In genomic region chr2:62114564-62114963, GRCh38 we compare ENCODE assay signal across 2 cellular contexts.
TF ChIP-seq lines count a peak whose summit lies in the region.

No MANE protein-coding gene starts in this region.

TF ChIP-seq in IMR-90, 13 proteins besides CTCF, POLR2A, EP300 and RAD21:
- TF ChIP-seq USF2 (IDR thresholded peaks at IDR 0.05; ENCODE audit: low read depth, low read length), result no peak
- TF ChIP-seq MXI1 (IDR thresholded peaks at IDR 0.05; ENCODE audit: borderline replicate concordance, low read depth, low read length), result no peak
- TF ChIP-seq ELK1 (IDR thresholded peaks at IDR 0.05; ENCODE audit: borderline replicate concordance, low read depth, low read length), result no peak
- no peak for TF ChIP-seq MAZ (IDR thresholded peaks at IDR 0.05; ENCODE audit: borderline replicate concordance, low read depth, low read length)
- no peak for TF ChIP-seq MAFK (IDR thresholded peaks at IDR 0.05; ENCODE audit: low read depth, low read length)
- no peak for TF ChIP-seq NFE2L2 (IDR thresholded peaks at IDR 0.05; ENCODE audit: low read depth, low read length)
- TF ChIP-seq BHLHE40 (IDR thresholded peaks at IDR 0.05; ENCODE audit: low read depth, low read length), result no peak
- no peak for TF ChIP-seq CEBPB (IDR thresholded peaks at IDR 0.05; ENCODE audit: low read depth, low read length)
- TF ChIP-seq RFX5 (IDR thresholded peaks at IDR 0.05; ENCODE audit: low read depth, low read length), result no peak
- TF ChIP-seq RCOR1 (IDR thresholded peaks at IDR 0.05; ENCODE audit: insufficient replicate concordance, low read length), result no peak
- TF ChIP-seq CHD1 (IDR thresholded peaks at IDR 0.05; ENCODE audit: low read depth, low read length), result no peak
- TF ChIP-seq SMC3 (IDR thresholded peaks at IDR 0.05; ENCODE audit: low read depth, low read length), result no peak

TF ChIP-seq in GM12878, 131 proteins besides CTCF, POLR2A, EP300 and RAD21 (continued from another document):
- TF ChIP-seq ZBTB11 (CRISPR knock-in tag; IDR thresholded peaks at IDR 0.05) (no peak), HDAC6 (IDR thresholded peaks at IDR 0.05; ENCODE audit: unreplicated experiment) (no peak), CREM (IDR thresholded peaks at IDR 0.05; ENCODE audit: low read depth) (no peak), MTA3 (IDR thresholded peaks at IDR 0.05; ENCODE audit: borderline replicate concordance, low read length) (no peak), ETV6 (conservative IDR thresholded peaks at IDR 0.05 in 1 of 2, IDR thresholded peaks at IDR 0.05 in 1 of 2; ENCODE audit: borderline replicate concordance in 1 of 2, low read depth in 1 of 2) (no peak), CHD2 (IDR thresholded peaks at IDR 0.05; ENCODE audit: borderline replicate concordance, low read depth, low read length) (no peak), EGR1 (IDR thresholded peaks at IDR 0.05; ENCODE audit: borderline replicate concordance in 1 of 2, low read depth in 2 of 2, low read length in 2 of 2) (no peak), STAT3 (IDR thresholded peaks at IDR 0.05; ENCODE audit: low read depth, low read length) (no peak), SRF (IDR thresholded peaks at IDR 0.05; ENCODE audit: low read depth in 2 of 2, low read length in 2 of 2) (no peak), E2F4 (IDR thresholded peaks at IDR 0.05; ENCODE audit: low read depth, low read length) (no peak)
